ENCODE assay signal across 8 cellular contexts in the genomic region with DNA sequence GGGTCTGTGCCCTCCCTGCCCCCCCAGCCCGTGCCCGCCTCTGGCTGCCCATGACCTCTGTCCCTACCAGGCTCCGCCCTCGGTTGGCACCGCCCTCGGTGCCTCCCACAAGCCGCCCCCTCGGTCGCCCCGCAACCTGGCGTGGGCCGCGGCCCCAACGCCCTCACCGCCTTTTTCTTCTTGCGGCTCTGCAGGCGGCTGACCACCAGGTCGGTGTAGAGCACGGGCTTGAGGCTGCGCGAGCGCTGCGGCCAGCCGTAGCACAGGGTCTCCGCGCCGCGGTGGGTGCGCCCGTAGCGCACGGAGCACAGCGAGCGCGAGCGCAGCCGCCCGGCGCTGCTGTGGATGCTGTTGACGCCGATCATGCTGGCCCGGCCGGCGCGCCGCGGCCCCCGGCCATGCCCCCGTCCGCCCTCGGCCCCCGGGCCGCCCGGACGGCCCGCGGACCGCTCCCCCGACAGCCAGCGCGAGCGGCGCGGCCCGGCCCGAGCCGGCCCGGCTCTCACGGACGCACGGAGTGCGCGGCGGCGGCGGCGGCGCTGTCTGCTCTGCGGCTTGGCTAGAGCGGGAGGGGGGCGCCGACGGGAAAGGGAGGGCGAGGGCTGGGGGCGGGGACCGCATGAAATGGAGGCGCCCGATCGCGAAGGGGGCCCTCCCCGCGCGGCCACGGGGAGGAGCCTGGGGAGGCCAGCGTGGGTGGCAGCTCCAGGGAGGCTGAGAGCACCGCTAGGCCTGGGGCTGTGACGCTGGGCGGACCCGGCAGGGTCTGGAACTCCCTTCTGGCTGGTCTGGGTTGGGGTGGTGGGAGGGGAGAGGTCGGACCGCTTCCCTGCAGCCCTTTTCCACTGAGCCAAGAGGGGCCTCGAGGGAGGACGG. TPM values are rescaled to one million over a fixed set of nuclear protein-coding genes. Genes with fewer than 3 reads are reported as not detected.
DNase-seq lines count a peak whose midpoint lies in the region; ATAC-seq and TF ChIP-seq lines count a peak whose summit lies in the region.

No MANE protein-coding gene starts in this region.

- no peaks in the 10 kb centered on the region for H3K9me3 Mint-ChIP-seq in endothelial cell (ENCODE audit: unreplicated experiment)
- no peaks in the 10 kb centered on the region for H3K9me3 Mint-ChIP-seq in naive thymus-derived CD8-positive, alpha-beta T cell

- peaks cover 35% of the 10 kb centered on the region for H3K27me3 Mint-ChIP-seq in endothelial cell (ENCODE audit: unreplicated experiment)
- peaks cover 0 to 27% (median 0%) of the 10 kb centered on the region in 5 donors for H3K27me3 Mint-ChIP-seq in naive thymus-derived CD8-positive, alpha-beta T cell

- ATAC-seq in Right ventricle myocardium inferior (no peak), HG02884 (IDR thresholded peaks at IDR 0.05; ENCODE audit: unreplicated experiment) (no peak)
- peak; percentile 75 to 81 for ATAC-seq in naive thymus-derived CD8-positive, alpha-beta T cell

- DNase-seq in Right ventricle myocardium inferior (ENCODE audit: missing footprints) (peak; percentile 60), cardiac septum (ENCODE audit: low spot score) (no peak), endothelial cell (ENCODE audit: low spot score) (no peak), NOMO-1 treated with DMSO at 0.1 percent for 48 hours (lab: John Stamatoyannopoulos, UW; ENCODE audit: unreplicated experiment) (no peak)
- DNase-seq in activated CD8-positive, alpha-beta memory T cell treated with anti-CD3 and anti-CD28 coated beads, Interleukin-2, amount 50 U/mL, for 48 hours: peak; percentile 87
- DNase-seq in naive thymus-derived CD8-positive, alpha-beta T cell: peak in 9 of 10 donors; percentile 60 to 91 (median 81)
- peak; percentile 72 for DNase-seq in stimulated activated naive CD4-positive, alpha-beta T cell treated with Interleukin-2 at 50 U/mL for 16 hours (lab: John Stamatoyannopoulos, UW)

- peaks cover 12% of the 10 kb centered on the region for H3K36me3 Mint-ChIP-seq in endothelial cell (ENCODE audit: low read depth, unreplicated experiment)
- H3K36me3 Mint-ChIP-seq in naive thymus-derived CD8-positive, alpha-beta T cell: no peaks in the 10 kb centered on the region

- POLR2A ChIA-PET in naive thymus-derived CD8-positive, alpha-beta T cell (lab: Charles Lee): interaction anchor here (1.0 to 5.5 kb wide), 8 partner anchors 11 to 92 kb away, joined by 3 to 64 read pairs (median 12); partner anchors contain the start of genes C10orf95, CUEDC2, FBXL15 and NFKB2

- peaks cover 19% of the 10 kb centered on the region for H3K4me1 Mint-ChIP-seq in endothelial cell (ENCODE audit: unreplicated experiment)
- peaks cover 28 to 57% (median 40%) of the 10 kb centered on the region in 4 donors for H3K4me1 Mint-ChIP-seq in naive thymus-derived CD8-positive, alpha-beta T cell

- H3K4me3 Mint-ChIP-seq in endothelial cell (ENCODE audit: unreplicated experiment): peak overlapping the region; percentile 77
- peak overlapping the region; percentile 71 to 91 (median 86) for H3K4me3 Mint-ChIP-seq in naive thymus-derived CD8-positive, alpha-beta T cell

- H3K27ac Mint-ChIP-seq in endothelial cell (ENCODE audit: unreplicated experiment): no peak overlapping the region
- H3K27ac Mint-ChIP-seq in naive thymus-derived CD8-positive, alpha-beta T cell: peak overlapping the region; percentile 64 to 96 (median 89)

- intact Hi-C loops in Right ventricle myocardium inferior (cut with DNase I): no loop called here
- intact Hi-C loops in cardiac septum (cut with DNase I): no loop called here

- TF ChIP-seq CTCF in endothelial cell (IDR thresholded peaks at IDR 0.05; ENCODE audit: unreplicated experiment): no peak

RNA-seq across cellular contexts. Expression of gene PSD, which starts 9.6 kb away (rescaled TPM):
- total RNA-seq in Right ventricle myocardium inferior (0.49 TPM), cardiac septum (1.7 TPM), endothelial cell (ENCODE audit: unreplicated experiment) (0.31 TPM)
- 10 to 100 TPM; 11.9 to 13.3 TPM for total RNA-seq in naive thymus-derived CD8-positive, alpha-beta T cell
- 1 to 10 TPM; 4.9 to 5.9 (median 5.3) TPM for polyA plus RNA-seq in naive thymus-derived CD8-positive, alpha-beta T cell

RNA-seq across cellular contexts. Expression of gene FBXL15, which starts 11.7 kb away (rescaled TPM):
- total RNA-seq in Right ventricle myocardium inferior (8.4 TPM), cardiac septum (12.1 TPM), endothelial cell (ENCODE audit: unreplicated experiment) (8.7 TPM)
- 10 to 100 TPM; 18.7 to 21.1 TPM for total RNA-seq in naive thymus-derived CD8-positive, alpha-beta T cell
- polyA plus RNA-seq in naive thymus-derived CD8-positive, alpha-beta T cell: 10 to 100 TPM; 26.8 to 35.5 (median 28.5) TPM

RNA-seq across cellular contexts. Expression of gene NFKB2, which starts 13.5 kb away (rescaled TPM):
- 15.1 TPM for total RNA-seq in Right ventricle myocardium inferior
- total RNA-seq in cardiac septum: 20.5 TPM
- 14.2 TPM for total RNA-seq in endothelial cell (ENCODE audit: unreplicated experiment)
- total RNA-seq in naive thymus-derived CD8-positive, alpha-beta T cell: 100 to 1,000 TPM; 111 to 123 TPM
- 10 to 100 TPM in 1 of 3 donors, 1 to 10 TPM in 2; 6.1 to 14.6 (median 9.1) TPM for polyA plus RNA-seq in naive thymus-derived CD8-positive, alpha-beta T cell

RNA-seq across cellular contexts. Expression of gene CUEDC2, which starts 23.4 kb away (rescaled TPM):
- total RNA-seq in Right ventricle myocardium inferior (84.5 TPM), cardiac septum (62.4 TPM), endothelial cell (ENCODE audit: unreplicated experiment) (72.9 TPM)
- 10 to 100 TPM; 36.5 to 41.7 TPM for total RNA-seq in naive thymus-derived CD8-positive, alpha-beta T cell
- polyA plus RNA-seq in naive thymus-derived CD8-positive, alpha-beta T cell: 10 to 100 TPM; 60.6 to 76.9 (median 70.8) TPM

RNA-seq across cellular contexts. Expression of gene C10orf95, which starts 42.4 kb away (rescaled TPM):
- total RNA-seq in Right ventricle myocardium inferior (not detected), cardiac septum (not detected), endothelial cell (ENCODE audit: unreplicated experiment) (0.18 TPM)
- total RNA-seq in naive thymus-derived CD8-positive, alpha-beta T cell: under 1 TPM; 0.52 to 0.73 TPM
- under 1 TPM; 0.68 to 0.97 (median 0.68) TPM for polyA plus RNA-seq in naive thymus-derived CD8-positive, alpha-beta T cell

Comparison
In these comparisons a context has a peak if more than half of its experiments do, and no peak if none do; other contexts are left out.
1. DNase-seq: peak in Right ventricle myocardium inferior (single experiment), activated CD8-positive, alpha-beta memory T cell treated with anti-CD3 and anti-CD28 coated beads, Interleukin-2, amount 50 U/mL, for 48 hours (single experiment), naive thymus-derived CD8-positive, alpha-beta T cell (9 of 10) and stimulated activated naive CD4-positive, alpha-beta T cell treated with Interleukin-2 at 50 U/mL for 16 hours (single experiment); none in cardiac septum (single experiment), endothelial cell (single experiment) and NOMO-1 treated with DMSO at 0.1 percent for 48 hours (single experiment).
2. ATAC-seq: peak in naive thymus-derived CD8-positive, alpha-beta T cell (2 of 2); none in Right ventricle myocardium inferior (single experiment) and HG02884 (single experiment).